8 cellular contexts compared by ENCODE assay signal in the genomic region with DNA sequence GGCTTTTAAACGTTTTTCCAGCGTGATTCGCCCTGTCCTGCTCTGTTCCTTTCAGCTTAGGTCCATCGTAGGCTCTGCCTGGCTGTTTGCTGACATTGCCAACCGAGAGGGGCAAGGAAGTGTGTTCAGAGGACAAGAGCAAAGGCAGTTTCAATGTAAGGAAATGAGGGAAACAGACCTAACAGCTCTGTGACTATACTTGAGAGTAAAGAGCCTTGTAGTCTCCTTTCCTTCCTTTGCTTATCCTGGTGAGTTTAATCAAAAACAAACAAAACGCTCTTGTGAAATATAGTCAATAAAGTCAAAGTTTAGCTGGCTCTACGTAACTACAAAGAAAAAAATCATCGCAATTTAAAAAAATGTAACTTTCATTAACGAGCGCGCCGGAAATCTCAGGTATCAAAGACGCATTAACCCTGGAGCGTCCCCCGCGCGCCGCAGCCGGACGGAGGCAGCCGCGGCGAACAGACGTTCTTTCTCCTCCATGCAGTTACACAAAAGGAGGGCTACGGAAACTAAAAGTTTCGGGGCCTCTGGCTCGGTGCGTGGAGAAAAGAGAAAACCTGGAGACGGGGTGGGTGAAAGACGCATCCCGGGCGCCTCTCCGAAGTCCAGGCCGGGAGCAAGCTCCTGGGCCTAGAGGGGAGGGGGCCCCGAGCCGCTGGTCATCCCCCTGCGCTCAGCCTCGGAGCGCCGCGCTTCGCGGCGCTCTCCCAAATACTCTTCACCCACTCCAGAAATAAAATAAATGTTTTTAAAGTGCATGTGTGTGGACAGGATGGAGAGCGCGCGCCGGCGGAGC. TPM values are rescaled to one million over a fixed set of nuclear protein-coding genes. Genes with fewer than 3 reads are reported as not detected.
DNase-seq lines count a peak whose midpoint lies in the region; ATAC-seq and TF ChIP-seq lines count a peak whose summit lies in the region.

No MANE protein-coding gene starts in this region.

- no peak overlapping the region for H3K27ac ChIP-seq in PC-3 (ENCODE audit: low read length)
- H3K27ac ChIP-seq in muscle layer of colon (ENCODE audit: low read depth, low read length), result peak overlapping the region; percentile 95
- no peak overlapping the region for H3K27ac ChIP-seq in CD4-positive, alpha-beta T cell (ENCODE audit: low read depth, low read length)

- H3K27me3 ChIP-seq in PC-3 (ENCODE audit: low read length) (peaks cover 93% of the 10 kb centered on the region), muscle layer of colon (ENCODE audit: control insufficient read depth in 1 of 2, insufficient read depth in 2 of 2, low read length in 2 of 2) (no peaks in the 10 kb centered on the region)
- peaks cover 56% of the 10 kb centered on the region for H3K27me3 ChIP-seq in CD4-positive, alpha-beta T cell (ENCODE audit: control insufficient read depth, insufficient read depth, low read length)

- no peaks in the 10 kb centered on the region for H3K9me3 Mint-ChIP-seq in CD4-positive, alpha-beta T cell

- H3K4me2 ChIP-seq in PC-3 (ENCODE audit: low read length), result peak overlapping the region; percentile 33; the same call in 1 of the 2 replicates

- intact Hi-C loops in PC-3 (cut with micrococcal nuclease), result loop anchor here (10.0 kb wide), 1 partner anchor 495 kb away; no protein-coding TSS in a partner anchor
- intact Hi-C loops in CD4-positive, alpha-beta T cell (cut with DNase I, micrococcal nuclease), result no loop called here

- H3K9me3 ChIP-seq in PC-3 (ENCODE audit: low read length) (no peaks in the 10 kb centered on the region), muscle layer of colon (ENCODE audit: low read length) (no peaks in the 10 kb centered on the region)
- H3K9me3 ChIP-seq in CD4-positive, alpha-beta T cell (ENCODE audit: control insufficient read depth, low read length), result no peaks in the 10 kb centered on the region

- no TSS peak for BruUV-seq in PC-3 (replicated peaks; lab: Mats Ljungman, UMichigan)

- CTCF ChIA-PET in PC-3 (lab: Charles Lee), result no interaction called here
- CTCF ChIA-PET in CD4-positive, alpha-beta T cell (lab: Charles Lee), result no interaction called here

- DNase-seq in NCI-H748 (lab: John Stamatoyannopoulos, UW; ENCODE audit: unreplicated experiment) (peak; percentile 50), NCI-H748 treated with DMSO at 0.1 percent for 48 hours (lab: John Stamatoyannopoulos, UW) (no peak), PC-3 (no peak), epithelial cell of proximal tubule (ENCODE audit: low read depth) (no peak), HUDEP-2 (lab: John Stamatoyannopoulos, UW; ENCODE audit: unreplicated experiment in 76 of 76) (no peak)
- DNase-seq in CD4-positive, alpha-beta T cell, result no peak

- H3K9ac ChIP-seq in PC-3 (ENCODE audit: low read length) (no peak overlapping the region), muscle layer of colon (ENCODE audit: low read length) (peak overlapping the region; percentile 6)

- H3K36me3 ChIP-seq in PC-3 (ENCODE audit: low read depth, low read length) (no peaks in the 10 kb centered on the region), muscle layer of colon (ENCODE audit: insufficient read depth, low read length) (no peaks in the 10 kb centered on the region)

- peaks cover 6% of the 10 kb centered on the region for H3K4me1 Mint-ChIP-seq in CD4-positive, alpha-beta T cell (ENCODE audit: low read depth)

- TF ChIP-seq CTCF in PC-3 (conservative IDR thresholded peaks at IDR 0.05; ENCODE audit: low read depth, low read length), result no peak
- no peak for TF ChIP-seq CTCF in epithelial cell of proximal tubule (conservative IDR thresholded peaks at IDR 0.05; ENCODE audit: low read depth, low read length)
- TF ChIP-seq CTCF in CD4-positive, alpha-beta T cell (IDR thresholded peaks at IDR 0.05), result no peak

- ATAC-seq in PC-3, result no peak
- no peak for ATAC-seq in CD4-positive, alpha-beta T cell (ENCODE audit: poor library complexity)
- ATAC-seq in GM19395 (IDR thresholded peaks at IDR 0.05; ENCODE audit: unreplicated experiment), result no peak

- H3K9me2 ChIP-seq in PC-3 (replicated peaks; ENCODE audit: low read length), result no peaks in the 10 kb centered on the region

- no peaks in the 10 kb centered on the region for H3K36me3 Mint-ChIP-seq in CD4-positive, alpha-beta T cell (ENCODE audit: low read depth)

- no peaks in the 10 kb centered on the region for H4K20me1 ChIP-seq in PC-3 (ENCODE audit: low read length)

- H3K4me1 ChIP-seq in PC-3 (ENCODE audit: insufficient read depth, low read length) (peaks cover 4% of the 10 kb centered on the region; the same call in 1 of the 2 replicates), muscle layer of colon (ENCODE audit: insufficient read depth, low read length) (peaks cover 8% of the 10 kb centered on the region)

- no peaks in the 10 kb centered on the region for H3F3A ChIP-seq in PC-3 (ENCODE audit: low read length, unreplicated experiment)

- POLR2A ChIA-PET in PC-3 (lab: Charles Lee; ENCODE audit: unreplicated experiment), result no interaction called here
- POLR2A ChIA-PET in CD4-positive, alpha-beta T cell (lab: Charles Lee), result no interaction called here

- no peaks in the 10 kb centered on the region for H3K79me2 ChIP-seq in PC-3 (ENCODE audit: low read length)

- H3K27me3 Mint-ChIP-seq in CD4-positive, alpha-beta T cell, result peaks cover 45% of the 10 kb centered on the region

- H3K4me3 ChIP-seq in PC-3 (ENCODE audit: low read length) (peak overlapping the region; percentile 14; the same call in 1 of the 2 replicates), epithelial cell of proximal tubule (ENCODE audit: low read depth, low read length) (peak overlapping the region; percentile 92), muscle layer of colon (ENCODE audit: low read depth in 1 of 2, low read length in 2 of 2) (peak overlapping the region; percentile 86 to 92)

- H3K4me3 Mint-ChIP-seq in CD4-positive, alpha-beta T cell, result no peak overlapping the region

- H3K27ac Mint-ChIP-seq in CD4-positive, alpha-beta T cell, result no peak overlapping the region

- peak overlapping the region; percentile 9; the same call in 1 of the 2 replicates for H2AFZ ChIP-seq in PC-3 (ENCODE audit: low read length)

RNA-seq across cellular contexts. Expression of a gene that starts 0.6 kb away (rescaled TPM):
- total RNA-seq in PC-3 (2014; rRNA removed) (0.51 and 3.2 TPM in 2 replicates), epithelial cell of proximal tubule (21.6 and 22.4 TPM in 2 replicates)
- not detected for total RNA-seq in CD4-positive, alpha-beta T cell

Comparison
In these comparisons a context has a peak if more than half of its experiments do, and no peak if none do; other contexts are left out.
1. H3K4me3 ChIP-seq: peak in every context shown above with its lines; median percentile 92 in epithelial cell of proximal tubule; 89 in muscle layer of colon; 14 in PC-3.